In the genomic region with DNA sequence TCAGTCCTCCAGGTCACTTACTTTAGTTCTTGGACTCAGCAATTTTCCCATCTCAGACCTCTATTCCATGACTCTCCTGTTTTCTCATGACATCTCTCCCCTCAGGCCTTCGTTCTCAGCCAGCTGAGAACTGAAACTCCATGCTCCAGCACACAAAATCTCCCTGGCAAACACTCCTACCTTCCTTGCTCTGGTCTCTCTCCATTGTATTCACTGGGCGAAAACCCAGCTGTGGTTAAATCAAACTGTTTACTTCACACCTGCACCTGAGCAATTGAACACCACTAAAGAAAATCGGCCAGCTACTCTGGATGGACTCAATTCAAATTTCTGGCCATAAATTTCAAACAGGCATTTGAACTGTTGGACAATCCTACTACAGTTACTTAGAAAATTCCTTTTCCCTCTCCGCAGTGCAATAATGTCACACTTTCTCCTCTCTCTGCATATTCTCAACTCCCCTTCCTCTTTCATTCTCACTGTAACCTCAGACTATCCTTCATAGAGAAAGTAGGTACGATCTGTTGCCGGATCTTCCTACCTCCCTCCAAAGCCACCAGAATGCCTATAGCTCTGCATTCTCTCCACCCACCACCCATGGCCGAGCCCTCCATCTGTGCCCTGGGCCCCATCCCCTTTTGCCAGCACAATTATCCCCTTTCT, we compare ENCODE assay signal across 16 cellular contexts.
DNase-seq lines count a peak whose midpoint lies in the region; ATAC-seq and TF ChIP-seq lines count a peak whose summit lies in the region.
"Had no signal": no experiment of that assay in that cellular context is flagged by ENCODE, and none has a peak within 500 bp of the region (broad histone marks: within the 10 kb centered on the region; RNA-seq: fewer than 3 reads in every experiment).

No MANE protein-coding gene starts in this region.

- peak overlapping the region; percentile 24; the same call in 1 of the 2 replicates for H3K9ac ChIP-seq in OCI-LY1 (ENCODE audit: low read length)
- no peak overlapping the region for H3K9ac ChIP-seq in muscle layer of colon (ENCODE audit: low read length)

- H3K4me1 ChIP-seq in left ventricle myocardium inferior (peaks cover 60% of the 10 kb centered on the region), OCI-LY1 (ENCODE audit: insufficient read depth, low read length, severe bottlenecking) (peaks cover 90% of the 10 kb centered on the region), muscle layer of colon (ENCODE audit: insufficient read depth, low read length) (peaks cover 49% of the 10 kb centered on the region)

- H3K79me2 ChIP-seq in OCI-LY1 (ENCODE audit: insufficient read depth, low read length): no peaks in the 10 kb centered on the region

- H3K27ac ChIP-seq in left ventricle myocardium inferior (replicated peaks) (peak overlapping the region; percentile 99), OCI-LY1 (ENCODE audit: low read depth, low read length, poor library complexity, severe bottlenecking) (peak overlapping the region; percentile 94), muscle layer of colon (ENCODE audit: low read depth, low read length) (peak overlapping the region; percentile 57)
- H3K27ac ChIP-seq: SJCRH30 had no signal

- H4K20me1 ChIP-seq in OCI-LY1 (ENCODE audit: insufficient read depth, low read length): no peaks in the 10 kb centered on the region

- no peaks in the 10 kb centered on the region for H3K36me3 ChIP-seq in left ventricle myocardium inferior
- no peaks in the 10 kb centered on the region for H3K36me3 ChIP-seq in OCI-LY1 (ENCODE audit: insufficient read depth, low read length)
- no peaks in the 10 kb centered on the region for H3K36me3 ChIP-seq in muscle layer of colon (ENCODE audit: insufficient read depth, low read length)
- H3K36me3 ChIP-seq: left lung, SJCRH30 had no signal

- H3K4me3 ChIP-seq in left ventricle myocardium inferior: no peak overlapping the region
- H3K4me3 ChIP-seq in OCI-LY1 (ENCODE audit: low read depth, low read length, poor library complexity, severe bottlenecking): peak overlapping the region; percentile 16
- no peak overlapping the region for H3K4me3 ChIP-seq in muscle layer of colon (ENCODE audit: low read depth in 1 of 2, low read length in 2 of 2)
- H3K4me3 ChIP-seq: left lung, SJCRH30 had no signal

- no peaks in the 10 kb centered on the region for H3K9me3 ChIP-seq in left ventricle myocardium inferior (replicated peaks)
- no peaks in the 10 kb centered on the region; the same call in 1 of the 2 replicates for H3K9me3 ChIP-seq in OCI-LY1 (ENCODE audit: low read length)
- H3K9me3 ChIP-seq in muscle layer of colon (ENCODE audit: low read length): no peaks in the 10 kb centered on the region
- H3K9me3 ChIP-seq: SJCRH30 had no signal

- DNase-seq in left ventricle myocardium inferior: no peak
- DNase-seq in cardiac septum (ENCODE audit: low spot score): no peak
- no peak for DNase-seq in retina
- no peak for DNase-seq in cerebellum (ENCODE audit: low spot score)
- DNase-seq: ACHN; activated naive CD4-positive, alpha-beta T cell treated with anti-CD3 and anti-CD28 coated beads, Interleukin-2, amount 10 ng/mL, durations not matched to agents 7 days and 5 days; caudate nucleus; hippocampal formation; NCI-H1092; NCI-H526 treated with DMSO at 0.1 percent for 48 hours; SJCRH30 had no signal

- peak overlapping the region; percentile 28 for H3K4me2 ChIP-seq in OCI-LY1 (ENCODE audit: low read length)

- H3K9me2 ChIP-seq in OCI-LY1 (ENCODE audit: low read depth, low read length): no peaks in the 10 kb centered on the region

- intact Hi-C loops in left ventricle myocardium inferior (cut with micrococcal nuclease) (loop anchor here (5.0 to 10.0 kb wide), 3 partner anchors 127 to 337 kb away; a partner anchor contains a TSS), cardiac septum (cut with DNase I) (loop anchor here (2.0 kb wide), 1 partner anchor 111 kb away; no protein-coding TSS in a partner anchor)

- ATAC-seq in GM19395 (IDR thresholded peaks at IDR 0.05; ENCODE audit: unreplicated experiment) (no peak), HG03025 (IDR thresholded peaks at IDR 0.05; ENCODE audit: low FRiP score, unreplicated experiment) (no peak)
- ATAC-seq: left lung had no signal

- peaks cover 12% of the 10 kb centered on the region; the same call in 1 of the 2 replicates for H3F3A ChIP-seq in OCI-LY1 (ENCODE audit: insufficient read depth, low read length)

- H3K27me3 ChIP-seq in left ventricle myocardium inferior (ENCODE audit: low read depth) (no peaks in the 10 kb centered on the region), OCI-LY1 (ENCODE audit: insufficient read depth, low read length) (no peaks in the 10 kb centered on the region), muscle layer of colon (ENCODE audit: control insufficient read depth in 1 of 2, insufficient read depth in 2 of 2, low read length in 2 of 2) (no peaks in the 10 kb centered on the region)
- H3K27me3 ChIP-seq: left lung, SJCRH30 had no signal

- TF ChIP-seq CTCF in left ventricle myocardium inferior (IDR thresholded peaks at IDR 0.05; ENCODE audit: borderline replicate concordance) (no peak), OCI-LY1 (IDR thresholded peaks at IDR 0.05; ENCODE audit: low read length) (no peak)

- H2AFZ ChIP-seq in OCI-LY1 (ENCODE audit: low read length): no peak overlapping the region
